ENCODE assay signal across 1 cellular context in genomic region chr18:76803413-76803812, GRCh38.
TF ChIP-seq lines count a peak whose summit lies in the region.

No MANE protein-coding gene starts in this region.

TF ChIP-seq in K562, 482 proteins besides CTCF, POLR2A, EP300 and RAD21:
- TF ChIP-seq ADNP (tag; IDR thresholded peaks at IDR 0.05) (no peak), ZNF589 (CRISPR knock-in tag; IDR thresholded peaks at IDR 0.05; ENCODE audit: low read depth) (no peak), ZBTB2 (IDR thresholded peaks at IDR 0.05) (no peak), ATF7 (IDR thresholded peaks at IDR 0.05) (no peak), TCF3 (CRISPR knock-in tag; IDR thresholded peaks at IDR 0.05) (no peak), SIN3A (IDR thresholded peaks at IDR 0.05; ENCODE audit: borderline replicate concordance in 2 of 2, control insufficient read depth in 1 of 2, low read depth in 2 of 2, low read length in 2 of 2) (no peak), ZFPM2 (CRISPR knock-in tag; IDR thresholded peaks at IDR 0.05) (no peak), MAX (CRISPR knock-in tag; IDR thresholded peaks at IDR 0.05) (no peak), ZKSCAN1 (IDR thresholded peaks at IDR 0.05; ENCODE audit: low read depth, low read length) (no peak), PTBP1 (IDR thresholded peaks at IDR 0.05; ENCODE audit: low read depth, low read length) (no peak), TRIM28 (IDR thresholded peaks at IDR 0.05) (no peak), SMARCA5 (IDR thresholded peaks at IDR 0.05) (no peak), ZNF668 (CRISPR knock-in tag; IDR thresholded peaks at IDR 0.05) (no peak), ZNF699 (CRISPR knock-in tag; IDR thresholded peaks at IDR 0.05; ENCODE audit: insufficient replicate concordance) (no peak), CXXC5 (CRISPR knock-in tag; IDR thresholded peaks at IDR 0.05) (no peak), ZNF140 (CRISPR knock-in tag; IDR thresholded peaks at IDR 0.05) (no peak), SREBF1 (IDR thresholded peaks at IDR 0.05; ENCODE audit: borderline replicate concordance, low read depth, low read length) (no peak)
